ENCODE assay signal across 2 cellular contexts in genomic region chr7:91944970-91945369, GRCh38.
TF ChIP-seq lines count a peak whose summit lies in the region.

No MANE protein-coding gene starts in this region.

TF ChIP-seq in WTC11, 78 proteins besides CTCF, POLR2A, EP300 and RAD21:
- TF ChIP-seq ZNF121 (CRISPR knock-in tag; IDR thresholded peaks at IDR 0.05) (peak; percentile 64; the same call in 1 of the 2 replicates), GTF2I (CRISPR knock-in tag; conservative IDR thresholded peaks at IDR 0.05) (peak; percentile 70; the same call in 1 of the 2 replicates)
TF ChIP-seq in WTC11: peak in this region for 2; not testable (repeated sequence) for 76.

TF ChIP-seq in HepG2, 621 proteins besides CTCF, POLR2A, EP300 and RAD21:
- TF ChIP-seq ZNF121 (CRISPR knock-in tag; IDR thresholded peaks at IDR 0.05) (peak; percentile 89), ZNF770 (CRISPR knock-in tag; IDR thresholded peaks at IDR 0.05) (peak; percentile 76)
